ENCODE assay signal across 8 cellular contexts in genomic region chr14:105086833-105087307, GRCh38. TPM values are rescaled to one million over a fixed set of nuclear protein-coding genes. Genes with fewer than 3 reads are reported as not detected.
DNase-seq lines count a peak whose midpoint lies in the region; ATAC-seq and TF ChIP-seq lines count a peak whose summit lies in the region.

No MANE protein-coding gene starts in this region.

- H3K36me3 ChIP-seq in CD8-positive, alpha-beta T cell (ENCODE audit: insufficient read depth, low read length), result no peaks in the 10 kb centered on the region
- H3K36me3 ChIP-seq in Panc1 (ENCODE audit: control insufficient read depth, insufficient read depth, low read length) (no peaks in the 10 kb centered on the region), neuronal stem cell (replicated peaks in 1 of 2; ENCODE audit: control insufficient read depth in 2 of 2, insufficient read depth in 2 of 2, low read length in 2 of 2) (no peaks in the 10 kb centered on the region), thoracic aorta (no peaks in the 10 kb centered on the region)

- peak overlapping the region; percentile 53 for H3K4ac ChIP-seq in neuronal stem cell (ENCODE audit: low read length)

- H3K4me2 ChIP-seq in neuronal stem cell (ENCODE audit: insufficient read depth, low read length, poor library complexity, severe bottlenecking), result peak overlapping the region; percentile 80

- no peak overlapping the region for H3K27ac ChIP-seq in CD8-positive, alpha-beta T cell (ENCODE audit: low read depth, low read length)
- H3K27ac ChIP-seq in Panc1 (ENCODE audit: low read length) (no peak overlapping the region), neuronal stem cell (replicated peaks; ENCODE audit: low read length) (no peak overlapping the region), thoracic aorta (peak overlapping the region in 1 of 2 donors; percentile 68)

- no peak overlapping the region for H4K91ac ChIP-seq in neuronal stem cell (ENCODE audit: low read depth, low read length, poor library complexity)

- DNase-seq in CD8-positive, alpha-beta T cell, result peak; percentile 71 to 96 (median 87)
- DNase-seq in Panc1 (ENCODE audit: low read depth, low spot score), result no peak
- DNase-seq in activated T-helper 1 cell treated with Interleukin-2 at 50 U/mL for 16 hours (ENCODE audit: low read depth), result peak; percentile 79
- DNase-seq in fibroblast of peridontal ligament (ENCODE audit: extremely low read depth), result peak; percentile 51
- peak; percentile 67 for DNase-seq in neuronal stem cell (ENCODE audit: low spot score)
- DNase-seq in thoracic aorta (ENCODE audit: low spot score), result no peak

- no peaks in the 10 kb centered on the region for H3K27me3 ChIP-seq in CD8-positive, alpha-beta T cell (ENCODE audit: insufficient read depth, low read length)
- no peaks in the 10 kb centered on the region for H3K27me3 ChIP-seq in Panc1 (ENCODE audit: control insufficient read depth, insufficient read depth, low read length)
- peaks cover 0 to 46% (median 13%) of the 10 kb centered on the region in 3 experiments for H3K27me3 ChIP-seq in neuronal stem cell (ENCODE audit: control insufficient read depth in 3 of 3, insufficient read depth in 3 of 3, low read depth in 1 of 3, low read length in 3 of 3)
- no peaks in the 10 kb centered on the region for H3K27me3 ChIP-seq in thoracic aorta (replicated peaks; ENCODE audit: insufficient read depth)

- WGBS in neuronal stem cell (ENCODE audit: extremely low coverage in 2 of 2, insufficient read length in 2 of 2, insufficient replicate concordance in 1 of 2), 2 donors, result no CpG with 5 or more reads among the region's 45 CpGs

- H3K36me3 Mint-ChIP-seq in CD8-positive, alpha-beta T cell, result no peaks in the 10 kb centered on the region

- H3K27ac Mint-ChIP-seq in CD8-positive, alpha-beta T cell, result peak overlapping the region; percentile 77

- H3K14ac ChIP-seq in neuronal stem cell (ENCODE audit: low read length), result no peak overlapping the region

- peak; percentile 87 for ATAC-seq in CD8-positive, alpha-beta T cell
- ATAC-seq in GM19324 (IDR thresholded peaks at IDR 0.05; ENCODE audit: low FRiP score, unreplicated experiment), result peak; percentile 68
- ATAC-seq in HG03571 (IDR thresholded peaks at IDR 0.05; ENCODE audit: unreplicated experiment), result peak; percentile 57
- ATAC-seq in Panc1, result no peak
- no peak for ATAC-seq in thoracic aorta (ENCODE audit: insufficient number of reproducible peaks, low FRiP score, low read depth)

- CTCF ChIA-PET in CD8-positive, alpha-beta T cell (lab: Charles Lee), result interaction anchor here (0.7 to 10.0 kb wide), 18 partner anchors 8 to 429 kb away, joined by 3 to 213 read pairs (median 5); partner anchors contain the start of genes BTBD6 and GPR132
- CTCF ChIA-PET in Panc1 (lab: Charles Lee), result interaction anchor here (0.7 kb wide), 1 partner anchor 10 kb away, joined by 3 read pairs; no protein-coding TSS in a partner anchor

- no peak overlapping the region for H2BK120ac ChIP-seq in neuronal stem cell (ENCODE audit: low read depth, low read length)

- peak overlapping the region; percentile 90 for H2AFZ ChIP-seq in neuronal stem cell (ENCODE audit: low read length)

- TF ChIP-seq CTCF in CD8-positive, alpha-beta T cell (IDR thresholded peaks at IDR 0.05), result peak; percentile 83
- peak; percentile 78 for TF ChIP-seq CTCF in Panc1 (IDR thresholded peaks at IDR 0.05)
- peak; percentile 80 for TF ChIP-seq CTCF in thoracic aorta (IDR thresholded peaks at IDR 0.05)

- H2BK15ac ChIP-seq in neuronal stem cell (ENCODE audit: low read length), result peak overlapping the region; percentile 92

- H3K18ac ChIP-seq in neuronal stem cell (ENCODE audit: low read length), result peak overlapping the region; percentile 92

- H3K23ac ChIP-seq in neuronal stem cell (ENCODE audit: low read depth, low read length, poor library complexity), result peak overlapping the region; percentile 91

- peak overlapping the region; percentile 78 for H3K4me3 Mint-ChIP-seq in CD8-positive, alpha-beta T cell

- peak overlapping the region; percentile 84 for H2BK12ac ChIP-seq in neuronal stem cell (ENCODE audit: low read length)

- no peak overlapping the region for H2BK5ac ChIP-seq in neuronal stem cell (ENCODE audit: low read length)

- H3K9me3 Mint-ChIP-seq in CD8-positive, alpha-beta T cell, result no peaks in the 10 kb centered on the region

- BruUV-seq in Panc1 (replicated peaks; lab: Mats Ljungman, UMichigan), result no TSS peak

- peaks cover 9% of the 10 kb centered on the region for H3K4me1 Mint-ChIP-seq in CD8-positive, alpha-beta T cell (ENCODE audit: low read depth)

- H3K27me3 Mint-ChIP-seq in CD8-positive, alpha-beta T cell (ENCODE audit: low read depth), result no peaks in the 10 kb centered on the region

- H3K9me3 ChIP-seq in CD8-positive, alpha-beta T cell (ENCODE audit: low read length), result no peaks in the 10 kb centered on the region
- H3K9me3 ChIP-seq in Panc1 (ENCODE audit: control insufficient read depth, insufficient read depth, low read depth, low read length), result no peaks in the 10 kb centered on the region
- peaks cover 0 to 2% of the 10 kb centered on the region in 2 donors for H3K9me3 ChIP-seq in neuronal stem cell (replicated peaks in 1 of 2; ENCODE audit: control insufficient read depth in 2 of 2, insufficient read depth in 1 of 2, low read depth in 1 of 2, low read length in 2 of 2)
- no peaks in the 10 kb centered on the region for H3K9me3 ChIP-seq in thoracic aorta

- H3K79me1 ChIP-seq in neuronal stem cell (ENCODE audit: low read depth, low read length), result peaks cover 5% of the 10 kb centered on the region

- H4K8ac ChIP-seq in neuronal stem cell (ENCODE audit: low read depth, low read length), result no peak overlapping the region

- H2AK5ac ChIP-seq in neuronal stem cell (ENCODE audit: low read depth, low read length), result peak overlapping the region; percentile 90

- peak overlapping the region; percentile 65 for H3K4me3 ChIP-seq in CD8-positive, alpha-beta T cell (ENCODE audit: low read depth, low read length)
- H3K4me3 ChIP-seq in Panc1 (ENCODE audit: low read depth in 2 of 2, low read length in 2 of 2), result no peak overlapping the region
- peak overlapping the region; percentile 41 to 78 for H3K4me3 ChIP-seq in neuronal stem cell (ENCODE audit: low read length in 2 of 2)
- H3K4me3 ChIP-seq in thoracic aorta, result peak overlapping the region; percentile 71

- intact Hi-C loops in CD8-positive, alpha-beta T cell (cut with DNase I, micrococcal nuclease), result loop anchor here (1.0 to 5.0 kb wide), 8 partner anchors 20 to 111 kb away; partner anchors contain the start of genes CDCA4 (in 2 of the 2) and GPR132 (in 1 of the 2)
- intact Hi-C loops in Panc1 (cut with micrococcal nuclease; ENCODE audit: unreplicated experiment), result no loop called here

- H3K9ac ChIP-seq in neuronal stem cell (ENCODE audit: low read depth, low read length, poor library complexity), result no peak overlapping the region

- in situ Hi-C loops in Panc1 (cut with HindIII; ENCODE audit: low pct_unique_long_range_greater_than_20kb, low sequenced_read_pairs), result no loop called here

- POLR2A ChIA-PET in CD8-positive, alpha-beta T cell (lab: Charles Lee), result interaction anchor here (0.9 to 5.0 kb wide), 10 partner anchors 11 to 403 kb away, joined by 3 to 43 read pairs (median 4); partner anchors contain the start of genes CLBA1 and GPR132
- POLR2A ChIA-PET in Panc1 (lab: Charles Lee), result no interaction called here

- peaks cover 36% of the 10 kb centered on the region for H3K4me1 ChIP-seq in CD8-positive, alpha-beta T cell (ENCODE audit: insufficient read depth, low read length)
- H3K4me1 ChIP-seq in Panc1 (ENCODE audit: control insufficient read depth, insufficient read depth, low read length) (peaks cover 34% of the 10 kb centered on the region), neuronal stem cell (ENCODE audit: control insufficient read depth in 2 of 2, insufficient read depth in 1 of 2, low read depth in 1 of 2, low read length in 2 of 2) (peaks cover 15 to 16% of the 10 kb centered on the region in 2 donors), thoracic aorta (ENCODE audit: control insufficient read depth in 1 of 2, low read depth in 2 of 2) (peaks cover 18 to 49% of the 10 kb centered on the region in 2 donors)

RNA-seq across cellular contexts. Expression of gene GPR132, which starts 21.6 kb away (rescaled TPM):
- 100 to 1,000 TPM in 1 of 2 experiments, 10 to 100 TPM in 1; 91.8 to 101 TPM for total RNA-seq in CD8-positive, alpha-beta T cell
- total RNA-seq in Panc1 (2021; ENCODE audit: unreplicated experiment), result 0.08 TPM
- 0.15 TPM for polyA plus RNA-seq in Panc1 (2012; ENCODE audit: insufficient read length)
- 0.13 TPM for polyA plus RNA-seq in neuronal stem cell (2013, experiment 1 of 2)
- 0.08 TPM for polyA plus RNA-seq in neuronal stem cell (2013, experiment 2 of 2)
- 10 to 100 TPM in 1 of 2 donors, 1 to 10 TPM in 1; 2.3 to 18.6 TPM for total RNA-seq in thoracic aorta

Comparison
In these comparisons a context has a peak if more than half of its experiments do, and no peak if none do; other contexts are left out.
1. ATAC-seq: peak in CD8-positive, alpha-beta T cell (single experiment), GM19324 (single experiment) and HG03571 (single experiment); none in Panc1 (single experiment) and thoracic aorta (single experiment).
2. DNase-seq: peak in CD8-positive, alpha-beta T cell (7 of 7), activated T-helper 1 cell treated with Interleukin-2 at 50 U/mL for 16 hours (single experiment), fibroblast of peridontal ligament (single experiment) and neuronal stem cell (single experiment); none in Panc1 (single experiment) and thoracic aorta (single experiment).
3. H3K4me3 ChIP-seq: peak in CD8-positive, alpha-beta T cell (single experiment), neuronal stem cell (2 of 2) and thoracic aorta (single experiment); none in Panc1 (0 of 2).
4. RNA of gene GPR132, which starts 21.6 kb away (total RNA-seq): 91.8 to 101 TPM in CD8-positive, alpha-beta T cell; 2.3 to 18.6 TPM in thoracic aorta and 0.08 TPM in Panc1 (single experiment); every median in the first group is over 4 times any median in the second.
5. Peak in every context shown above with its lines, with median percentiles within 50 percentile points of each other: CTCF ChIP-seq.